ENCODE assay signal across 8 cellular contexts in the genomic region with DNA sequence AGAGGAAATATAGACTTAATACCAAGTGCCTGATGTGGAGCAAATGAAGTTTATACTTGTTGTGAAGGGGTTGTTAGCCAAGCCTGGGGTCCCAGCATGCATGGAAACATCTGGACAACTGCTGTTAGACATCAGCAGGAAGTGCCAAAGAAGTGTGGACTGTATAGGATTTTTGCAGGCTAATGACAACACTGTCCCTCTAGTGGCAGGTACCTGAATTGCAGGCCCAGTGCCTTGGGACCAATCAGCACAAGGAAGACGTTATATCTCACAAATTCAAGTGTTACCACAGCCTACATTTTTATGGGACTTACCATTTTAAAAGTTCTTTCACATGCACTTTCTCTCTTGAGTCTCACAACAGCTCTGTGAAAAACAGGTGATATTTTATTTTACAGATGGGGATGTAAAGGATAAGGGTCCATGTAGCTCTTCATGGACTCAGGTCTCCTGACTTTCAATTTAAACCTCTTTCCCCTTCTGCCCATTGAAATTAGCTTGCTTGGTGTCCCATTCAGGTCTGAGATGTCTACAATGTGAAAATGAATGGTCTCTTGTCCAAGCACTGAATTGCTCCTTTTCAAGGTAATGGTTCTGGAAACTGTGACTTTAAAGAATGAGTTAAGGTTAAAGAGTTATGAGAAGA.
DNase-seq lines count a peak whose midpoint lies in the region; ATAC-seq, FAIRE-seq and TF ChIP-seq lines count a peak whose summit lies in the region.

No MANE protein-coding gene starts in this region.

- 28 to 31% methylated on average over 1 of the region's 1 CpG for WGBS in heart right ventricle, 2 donors

- H3K9me3 ChIP-seq in heart right ventricle: peaks cover 0 to 8% (median 0%) of the 10 kb centered on the region in 11 donors

- no peak overlapping the region for H3K4me3 ChIP-seq in heart right ventricle

- peak; percentile 65 to 95 (median 75) for TF ChIP-seq CTCF in heart right ventricle (IDR thresholded peaks at IDR 0.05)

- no peak overlapping the region for H3K27ac ChIP-seq in heart right ventricle

- H3K36me3 ChIP-seq in heart right ventricle: no peaks in the 10 kb centered on the region

- DNase-seq in COLO829 (ENCODE audit: low spot score): peak; percentile 22
- peak; percentile 43 for DNase-seq in HCEC 1CT
- DNase-seq in RCC 7860 (ENCODE audit: low spot score): peak; percentile 34
- DNase-seq in activated T-helper 9 cell treated with anti-CD3 and anti-CD28 coated beads, Interleukin-2, amount 50 U/mL, for 16 hours (ENCODE audit: low read depth): peak; percentile 20
- peak; percentile 11 to 19 for DNase-seq in heart right ventricle
- DNase-seq in stimulated activated CD4-positive, alpha-beta T cell treated with anti-CD3 and anti-CD28 coated beads, Interleukin-15, amount 100 ng/mL, for 24 hours: peak; percentile 79
- no peak for DNase-seq in NCI-H446 treated with DMSO at 0.1 percent for 48 hours (lab: John Stamatoyannopoulos, UW)

- intact Hi-C loops in heart right ventricle (cut with DNase I): loop anchor here in 4 of 10 donors (5.0 to 10.0 kb wide), 2 partner anchors 233 to 236 kb away; no protein-coding TSS in a partner anchor

- peaks cover 0 to 12% (median 0%) of the 10 kb centered on the region in 9 donors for H3K4me1 ChIP-seq in heart right ventricle

- no peak for FAIRE-seq in RCC 7860 (lab: Jason Lieb, UNC)

- ATAC-seq in heart right ventricle: no peak
- no peak for ATAC-seq in HG03280 (IDR thresholded peaks at IDR 0.05; ENCODE audit: unreplicated experiment)

- peaks cover 0 to 6% (median 0%) of the 10 kb centered on the region in 7 donors for H3K27me3 ChIP-seq in heart right ventricle
